8 cellular contexts compared by ENCODE assay signal in genomic region chr11:134908583-134908982, GRCh38.
"Had no signal": no experiment of that assay in that cellular context is flagged by ENCODE, and none has a peak within 500 bp of the region (broad histone marks: within the 10 kb centered on the region; RNA-seq: fewer than 3 reads in every experiment).

No MANE protein-coding gene starts in this region.

- H2AFZ ChIP-seq: GM23248 had no signal

- H3K27ac ChIP-seq: GM23248 had no signal

- ATAC-seq: HCT116, K562 had no signal

- H3K36me3 ChIP-seq: HAP-1 had no signal

- DNase-seq: GM23248, GOT3, H7, IMR-90 had no signal

- H3K9ac ChIP-seq: GM23248 had no signal

- H3K4me3 ChIP-seq: GM23248, HAP-1, K562 had no signal

- H3K9me3 ChIP-seq: HAP-1 had no signal

- H3K4me1 ChIP-seq: HAP-1 had no signal

- FAIRE-seq: HTR-8/SVneo, K562 had no signal
